Comparison of ENCODE assay signal across 17 cellular contexts in the genomic region with DNA sequence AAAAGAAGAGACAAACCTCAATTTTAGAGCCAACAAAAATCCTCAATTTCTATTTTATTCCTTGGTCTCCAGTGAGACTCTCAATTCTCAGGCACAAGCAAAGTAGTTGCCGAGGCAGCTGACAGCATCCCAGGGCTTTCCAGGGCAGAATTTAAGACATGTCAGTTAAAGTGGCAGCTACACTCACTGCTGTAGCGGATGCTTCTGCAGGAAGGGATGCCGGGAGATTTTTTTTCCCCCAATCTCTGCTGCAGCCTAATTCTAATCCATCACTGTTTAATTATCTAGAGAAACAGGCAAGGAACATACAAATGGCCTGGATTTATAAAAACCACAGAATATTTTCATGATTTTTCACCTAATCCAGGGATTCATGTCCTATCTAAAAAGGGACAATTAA. TPM values are rescaled to one million over a fixed set of nuclear protein-coding genes. Genes with fewer than 3 reads are reported as not detected.
DNase-seq lines count a peak whose midpoint lies in the region; ATAC-seq and TF ChIP-seq lines count a peak whose summit lies in the region.
"Had no signal": no experiment of that assay in that cellular context is flagged by ENCODE, and none has a peak within 500 bp of the region (broad histone marks: within the 10 kb centered on the region; RNA-seq: fewer than 3 reads in every experiment).

No MANE protein-coding gene starts in this region.

- H2AFZ ChIP-seq in fibroblast of lung (ENCODE audit: low read length) = no peak overlapping the region

- no peaks in the 10 kb centered on the region for H3K27me3 Mint-ChIP-seq in activated CD4-positive, alpha-beta T cell treated with anti-CD3 and anti-CD28 coated beads, Interleukin-2, amount 10 ng/mL, durations not matched to agents 24 days and 14 days
- H3K27me3 Mint-ChIP-seq: type B pancreatic cell had no signal

- H3K27me3 ChIP-seq in fibroblast of lung (ENCODE audit: control insufficient read depth, insufficient read depth, low read length) = no peaks in the 10 kb centered on the region
- H3K27me3 ChIP-seq: BLaER1, ovary had no signal

- no peaks in the 10 kb centered on the region for H3K36me3 ChIP-seq in fibroblast of lung (ENCODE audit: control insufficient read depth, insufficient read depth, low read length)
- H3K36me3 ChIP-seq: BLaER1, lower lobe of right lung, ovary had no signal

- H3K4me1 Mint-ChIP-seq in activated CD4-positive, alpha-beta T cell treated with anti-CD3 and anti-CD28 coated beads, Interleukin-2, amount 10 ng/mL, durations not matched to agents 24 days and 14 days = peaks cover 25% of the 10 kb centered on the region

- H3K79me2 ChIP-seq in fibroblast of lung (ENCODE audit: control insufficient read depth, insufficient read depth, low read length) = no peaks in the 10 kb centered on the region

- no peaks in the 10 kb centered on the region for H3K9me3 Mint-ChIP-seq in activated CD4-positive, alpha-beta T cell treated with anti-CD3 and anti-CD28 coated beads, Interleukin-2, amount 10 ng/mL, durations not matched to agents 24 days and 14 days
- H3K9me3 Mint-ChIP-seq: type B pancreatic cell had no signal

- H3K4me1 ChIP-seq in fibroblast of lung (ENCODE audit: control insufficient read depth, extremely low read depth, insufficient read depth, low read length) = peaks cover 6% of the 10 kb centered on the region
- H3K4me1 ChIP-seq: BLaER1 had no signal

- H3K27ac Mint-ChIP-seq in activated CD4-positive, alpha-beta T cell treated with anti-CD3 and anti-CD28 coated beads, Interleukin-2, amount 10 ng/mL, durations not matched to agents 24 days and 14 days = no peak overlapping the region
- H3K27ac Mint-ChIP-seq: type B pancreatic cell had no signal

- H3K9me3 ChIP-seq in fibroblast of lung (ENCODE audit: control insufficient read depth, insufficient read depth, low read depth, low read length) = no peaks in the 10 kb centered on the region
- H3K9me3 ChIP-seq: BLaER1, lower lobe of right lung, ovary had no signal

- H4K20me1 ChIP-seq in fibroblast of lung (ENCODE audit: control insufficient read depth, extremely low read depth, insufficient read depth, low read length) = no peaks in the 10 kb centered on the region
- H4K20me1 ChIP-seq: BLaER1 had no signal

- no peak overlapping the region for H3K9ac ChIP-seq in fibroblast of lung (ENCODE audit: insufficient read depth, low read length)
- H3K9ac ChIP-seq: BLaER1 had no signal

- no peak for TF ChIP-seq CTCF in fibroblast of lung (conservative IDR thresholded peaks at IDR 0.05 in 1 of 2, IDR thresholded peaks at IDR 0.05 in 1 of 2; ENCODE audit: low read depth in 1 of 2, low read length in 2 of 2)

- H3K36me3 Mint-ChIP-seq in activated CD4-positive, alpha-beta T cell treated with anti-CD3 and anti-CD28 coated beads, Interleukin-2, amount 10 ng/mL, durations not matched to agents 24 days and 14 days (ENCODE audit: low read depth) = peaks cover 16% of the 10 kb centered on the region
- H3K36me3 Mint-ChIP-seq: type B pancreatic cell had no signal

- no peak for ATAC-seq in GM19023 (IDR thresholded peaks at IDR 0.05; ENCODE audit: unreplicated experiment)
- ATAC-seq: lower lobe of right lung had no signal

- intact Hi-C loops in activated CD4-positive, alpha-beta T cell treated with anti-CD3 and anti-CD28 coated beads, Interleukin-2, amount 10 ng/mL, durations not matched to agents 24 days and 14 days (cut with micrococcal nuclease) = no loop called here

- H3K4me3 ChIP-seq in fibroblast of lung (replicated peaks in 1 of 4; ENCODE audit: control extremely low read depth in 1 of 4, insufficient read depth in 1 of 4, low read depth in 3 of 4, low read length in 4 of 4) = no peak overlapping the region
- H3K4me3 ChIP-seq: BLaER1, lower lobe of right lung, ovary had no signal

- DNase-seq in EH (ENCODE audit: low read depth) (peak; percentile 11), NCI-H2227 (lab: John Stamatoyannopoulos, UW; ENCODE audit: unreplicated experiment) (peak; percentile 28), fibroblast of lung (ENCODE audit: low read depth in 2 of 2) (no peak), putamen (ENCODE audit: low spot score) (peak; percentile 64), AML-193 (lab: John Stamatoyannopoulos, UW) (no peak)
- no peak for DNase-seq in activated CD4-positive, alpha-beta T cell treated with anti-CD3 and anti-CD28 coated beads, Interleukin-2, amount 50 U/mL, for 1 hour
- DNase-seq in activated CD4-positive, alpha-beta T cell treated with anti-CD3 and anti-CD28 coated beads, Interleukin-2, amount 10 ng/mL, durations not matched to agents 24 days and 14 days = no peak
- DNase-seq: activated gamma-delta T cell treated with Interleukin-2 at 50 U/mL for 16 hours; DND-41; lower lobe of right lung; MV-4-11; NCI-H345; ovary; stimulated activated CD4-positive, alpha-beta T cell treated with anti-CD3 and anti-CD28 coated beads, Interleukin-15, amount 100 ng/mL, for 24 hours had no signal

- H3K4me3 Mint-ChIP-seq in activated CD4-positive, alpha-beta T cell treated with anti-CD3 and anti-CD28 coated beads, Interleukin-2, amount 10 ng/mL, durations not matched to agents 24 days and 14 days = no peak overlapping the region
- H3K4me3 Mint-ChIP-seq: type B pancreatic cell had no signal

- H3K27ac ChIP-seq in fibroblast of lung (ENCODE audit: insufficient read depth, low read length) = peak overlapping the region; percentile 18
- H3K27ac ChIP-seq: BLaER1, lower lobe of right lung, ovary had no signal

- H3K4me2 ChIP-seq in fibroblast of lung (ENCODE audit: extremely low read depth, insufficient read depth, low read length) = peak overlapping the region; percentile 45
- H3K4me2 ChIP-seq: BLaER1 had no signal

RNA-seq across cellular contexts. Expression of gene TTC39B, which starts 57.0 kb away (rescaled TPM):
- 12.1 and 16.8 TPM in 2 replicates for total RNA-seq in fibroblast of lung
- polyA plus RNA-seq in fibroblast of lung = 4.1 and 6.2 TPM in 2 replicates
- polyA plus RNA-seq in fibroblast of lung (2012) = 3.5 and 5.0 TPM in 2 replicates
- polyA minus RNA-seq in fibroblast of lung (ENCODE audit: low replicate concordance) = 1.6 and 9.5 TPM in 2 replicates
- total RNA-seq in activated CD4-positive, alpha-beta T cell treated with anti-CD3 and anti-CD28 coated beads, Interleukin-2, amount 10 ng/mL, durations not matched to agents 24 days and 14 days = 20.3 and 22.2 TPM in 2 replicates

Comparison
In these comparisons a context has a peak if more than half of its experiments do, and no peak if none do; other contexts are left out.
1. DNase-seq: peak in EH (single experiment), NCI-H2227 (single experiment) and putamen (single experiment); none in fibroblast of lung (0 of 2), activated CD4-positive, alpha-beta T cell treated with anti-CD3 and anti-CD28 coated beads, Interleukin-2, amount 50 U/mL, for 1 hour (single experiment), activated CD4-positive, alpha-beta T cell treated with anti-CD3 and anti-CD28 coated beads, Interleukin-2, amount 10 ng/mL, durations not matched to agents 24 days and 14 days (single experiment) and AML-193 (0 of 2).